22 cellular contexts compared by ENCODE assay signal in the genomic region with DNA sequence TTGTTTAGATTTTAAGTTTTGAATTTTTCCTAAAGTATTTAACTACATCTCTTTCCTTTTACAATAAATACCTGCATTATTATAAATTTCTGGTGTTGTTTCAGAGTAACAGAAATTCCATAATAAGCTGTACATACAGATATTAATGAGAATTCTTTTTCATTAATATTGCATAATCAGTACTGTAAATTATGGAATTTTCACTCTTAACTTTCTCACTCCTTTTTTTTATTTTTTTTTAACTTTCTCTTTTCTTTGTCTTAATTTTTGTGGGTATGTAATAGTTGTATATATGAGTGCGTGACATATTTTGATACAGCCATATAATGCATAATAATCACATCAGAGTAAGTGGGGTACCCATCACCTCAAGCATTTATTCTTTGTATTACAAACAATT.
"Had no signal": no experiment of that assay in that cellular context is flagged by ENCODE, and none has a peak within 500 bp of the region (broad histone marks: within the 10 kb centered on the region; RNA-seq: fewer than 3 reads in every experiment).

No MANE protein-coding gene starts in this region.

- H3K9me3 ChIP-seq: tibial nerve had no signal

- H2AFZ ChIP-seq: hepatocyte had no signal

- H3K9me3 Mint-ChIP-seq: activated CD4-positive, alpha-beta T cell treated with anti-CD3 and anti-CD28 coated beads, Interleukin-2, amount 10 ng/mL, durations not matched to agents 24 days and 14 days; activated CD8-positive, alpha-beta T cell treated with anti-CD3 and anti-CD28 coated beads for 36 hours; activated naive CD4-positive, alpha-beta T cell treated with anti-CD3 and anti-CD28 coated beads, Interleukin-2, amount 50 U/mL, for 24 hours; activated T-helper 1 cell treated with anti-CD3 and anti-CD28 coated beads, Interleukin-12 subunit alpha, Interleukin-12 subunit beta, Interleukin-2, Interleukin-4 antibody, amounts not matched to agents 30 ng/mL and 10 ng/mL and 1 ng/mL, durations not matched to agents 14 hours and 24 hours and 36 hours; brain; immature natural killer cell; memory B cell; naive B cell; neural crest cell; stimulated activated naive CD8-positive, alpha-beta T cell treated with anti-CD3 and anti-CD28 coated beads, Interleukin-15, Interleukin-2, amounts not matched to agents 100 ng/mL and 50 ng/mL, for 24 hours had no signal

- H3K4me1 Mint-ChIP-seq: naive B cell had no signal

- H3K4me3 Mint-ChIP-seq: activated CD4-positive, alpha-beta T cell treated with anti-CD3 and anti-CD28 coated beads, Interleukin-2, amount 10 ng/mL, durations not matched to agents 24 days and 14 days; activated CD8-positive, alpha-beta memory T cell treated with anti-CD3 and anti-CD28 coated beads, Interleukin-2, amount 10 ng/mL, durations not matched to agents 7 days and 5 days; activated CD8-positive, alpha-beta T cell treated with anti-CD3 and anti-CD28 coated beads for 36 hours; activated naive CD4-positive, alpha-beta T cell treated with anti-CD3 and anti-CD28 coated beads, Interleukin-2, amount 50 U/mL, for 24 hours; activated T-helper 1 cell treated with anti-CD3 and anti-CD28 coated beads, Interleukin-12 subunit alpha, Interleukin-12 subunit beta, Interleukin-2, Interleukin-4 antibody, amounts not matched to agents 30 ng/mL and 10 ng/mL and 1 ng/mL, durations not matched to agents 14 hours and 24 hours and 36 hours; immature natural killer cell; memory B cell; naive B cell; neural crest cell; stimulated activated naive CD8-positive, alpha-beta T cell treated with anti-CD3 and anti-CD28 coated beads, Interleukin-15, Interleukin-2, amounts not matched to agents 100 ng/mL and 50 ng/mL, for 24 hours had no signal

- ATAC-seq: activated CD8-positive, alpha-beta memory T cell treated with anti-CD3 and anti-CD28 coated beads, Interleukin-2, amount 10 ng/mL, durations not matched to agents 7 days and 5 days; activated CD8-positive, alpha-beta T cell treated with anti-CD3 and anti-CD28 coated beads for 36 hours; foreskin keratinocyte had no signal

- H3K27ac ChIP-seq: foreskin keratinocyte had no signal

- H3K27me3 ChIP-seq: foreskin keratinocyte, hepatocyte, tibial nerve had no signal

- H3K27ac Mint-ChIP-seq: activated CD4-positive, alpha-beta T cell treated with anti-CD3 and anti-CD28 coated beads, Interleukin-2, amount 10 ng/mL, durations not matched to agents 24 days and 14 days; activated CD8-positive, alpha-beta memory T cell treated with anti-CD3 and anti-CD28 coated beads, Interleukin-2, amount 10 ng/mL, durations not matched to agents 7 days and 5 days; activated CD8-positive, alpha-beta T cell treated with anti-CD3 and anti-CD28 coated beads for 36 hours; activated naive CD4-positive, alpha-beta T cell treated with anti-CD3 and anti-CD28 coated beads, Interleukin-2, amount 50 U/mL, for 24 hours; activated T-helper 1 cell treated with anti-CD3 and anti-CD28 coated beads, Interleukin-12 subunit alpha, Interleukin-12 subunit beta, Interleukin-2, Interleukin-4 antibody, amounts not matched to agents 30 ng/mL and 10 ng/mL and 1 ng/mL, durations not matched to agents 14 hours and 24 hours and 36 hours; memory B cell; stimulated activated naive CD8-positive, alpha-beta T cell treated with anti-CD3 and anti-CD28 coated beads, Interleukin-15, Interleukin-2, amounts not matched to agents 100 ng/mL and 50 ng/mL, for 24 hours had no signal

- DNase-seq: activated CD4-positive, alpha-beta T cell treated with anti-CD3 and anti-CD28 coated beads, Interleukin-2, amount 10 ng/mL, durations not matched to agents 24 days and 14 days; activated CD8-positive, alpha-beta memory T cell treated with anti-CD3 and anti-CD28 coated beads, Interleukin-2, amount 10 ng/mL, durations not matched to agents 7 days and 5 days; activated CD8-positive, alpha-beta T cell treated with anti-CD3 and anti-CD28 coated beads for 36 hours; activated gamma-delta T cell; activated T-cell treated with anti-CD3 and anti-CD28 coated beads for 4 hours; anterior cingulate cortex; effector memory CD4-positive, alpha-beta T cell; foreskin keratinocyte; glutamatergic neuron; immature natural killer cell; naive B cell; occipital lobe; stimulated activated CD4-positive, alpha-beta T cell treated with anti-CD3 and anti-CD28 coated beads, Interleukin-12 subunit alpha, Interleukin-12 subunit beta, amount 100 ng/mL, for 4 hours; T1000 had no signal

- H3K4me3 ChIP-seq: hepatocyte, tibial nerve had no signal

- H3K27me3 Mint-ChIP-seq: activated CD4-positive, alpha-beta T cell treated with anti-CD3 and anti-CD28 coated beads, Interleukin-2, amount 10 ng/mL, durations not matched to agents 24 days and 14 days; activated CD8-positive, alpha-beta memory T cell treated with anti-CD3 and anti-CD28 coated beads, Interleukin-2, amount 10 ng/mL, durations not matched to agents 7 days and 5 days; activated CD8-positive, alpha-beta T cell treated with anti-CD3 and anti-CD28 coated beads for 36 hours; activated naive CD4-positive, alpha-beta T cell treated with anti-CD3 and anti-CD28 coated beads, Interleukin-2, amount 50 U/mL, for 24 hours; brain; memory B cell; naive B cell; stimulated activated naive CD8-positive, alpha-beta T cell treated with anti-CD3 and anti-CD28 coated beads, Interleukin-15, Interleukin-2, amounts not matched to agents 100 ng/mL and 50 ng/mL, for 24 hours had no signal
